In genomic region chr6:111624391-111625098, GRCh38 we compare ENCODE assay signal across 27 cellular contexts. TPM values are rescaled to one million over a fixed set of nuclear protein-coding genes. Genes with fewer than 3 reads are reported as not detected.
DNase-seq lines count a peak whose midpoint lies in the region; ATAC-seq and TF ChIP-seq lines count a peak whose summit lies in the region.
"Had no signal": no experiment of that assay in that cellular context is flagged by ENCODE, and none has a peak within 500 bp of the region (broad histone marks: within the 10 kb centered on the region; RNA-seq: fewer than 3 reads in every experiment).

No MANE protein-coding gene starts in this region.

- intact Hi-C loops in upper lobe of right lung (cut with DNase I) = no loop called here

- no peaks in the 10 kb centered on the region; the same call in 1 of the 2 replicates for H3K9me3 ChIP-seq in Karpas-422 (ENCODE audit: low read length)
- H3K9me3 ChIP-seq in stomach smooth muscle (ENCODE audit: control insufficient read depth in 2 of 2, low read length in 2 of 2) = no peaks in the 10 kb centered on the region
- H3K9me3 ChIP-seq in upper lobe of right lung = no peaks in the 10 kb centered on the region
- H3K9me3 ChIP-seq: ovary, testis had no signal

- no peaks in the 10 kb centered on the region for H3K9me2 ChIP-seq in Karpas-422 (replicated peaks; ENCODE audit: insufficient read depth, low read length)

- H3K4me2 ChIP-seq in Karpas-422 (ENCODE audit: low read depth, low read length, poor library complexity, severe bottlenecking) = no peak overlapping the region

- no peak overlapping the region for H2AFZ ChIP-seq in Karpas-422 (ENCODE audit: low read length)

- H3K27me3 ChIP-seq in Karpas-422 (ENCODE audit: low read length) (no peaks in the 10 kb centered on the region), stomach smooth muscle (ENCODE audit: control insufficient read depth in 1 of 2, insufficient read depth in 2 of 2, low read length in 2 of 2) (no peaks in the 10 kb centered on the region), upper lobe of right lung (no peaks in the 10 kb centered on the region)
- H3K27me3 ChIP-seq: ovary, testis had no signal

- DNase-seq in Karpas-422 (peak; percentile 5), OCI-M1 (lab: John Stamatoyannopoulos, UW) (peak; percentile 25), fibroblast of the aortic adventitia (ENCODE audit: low read depth) (peak; percentile 31), upper lobe of right lung (no peak), KG1 (lab: John Stamatoyannopoulos, UW) (no peak), NCI-H146 (lab: John Stamatoyannopoulos, UW) (no peak)
- DNase-seq: activated CD4-positive, alpha-beta memory T cell treated with anti-CD3 and anti-CD28 coated beads for 36 hours; activated effector memory CD4-positive, alpha-beta T cell treated with Interleukin-2 at 50 U/mL for 16 hours; activated naive CD8-positive, alpha-beta T cell treated with anti-CD3 and anti-CD28 coated beads for 36 hours; CD8-positive, alpha-beta memory T cell; cerebellar nuclear complex; DMS53; foreskin melanocyte; GF-D8; KBM-7; mesendoderm; natural killer cell; NCI-H226; NCI-H774; stimulated activated CD4-positive, alpha-beta T cell treated with anti-CD3 and anti-CD28 coated beads, Interleukin-4, amount 100 ng/mL, for 24 hours; stimulated activated naive CD4-positive, alpha-beta T cell; SW 1271; T1000; testis had no signal

- H3K27ac ChIP-seq in Karpas-422 (ENCODE audit: low read length) (no peak overlapping the region), stomach smooth muscle (ENCODE audit: low read length) (peak overlapping the region; percentile 79), upper lobe of right lung (no peak overlapping the region)
- H3K27ac ChIP-seq: ovary, testis had no signal

- TF ChIP-seq CTCF in fibroblast of the aortic adventitia (IDR thresholded peaks at IDR 0.05; ENCODE audit: insufficient read depth, low read length) = no peak
- TF ChIP-seq CTCF in upper lobe of right lung (IDR thresholded peaks at IDR 0.05) = no peak

- H4K20me1 ChIP-seq in Karpas-422 (ENCODE audit: insufficient read depth, low read depth, low read length) = no peaks in the 10 kb centered on the region

- no peak overlapping the region for H3K4me3 ChIP-seq in Karpas-422 (ENCODE audit: low read length)
- H3K4me3 ChIP-seq in fibroblast of the aortic adventitia (ENCODE audit: low read depth, low read length) = no peak overlapping the region
- H3K4me3 ChIP-seq in stomach smooth muscle (ENCODE audit: low read length in 2 of 2) = no peak overlapping the region
- no peak overlapping the region for H3K4me3 ChIP-seq in upper lobe of right lung
- H3K4me3 ChIP-seq: ovary, testis had no signal

- no peak overlapping the region for H3K9ac ChIP-seq in Karpas-422 (ENCODE audit: low read length)
- H3K9ac ChIP-seq in stomach smooth muscle (ENCODE audit: low read length in 2 of 2) = no peak overlapping the region

- H3K79me2 ChIP-seq in Karpas-422 (ENCODE audit: low read length) = no peaks in the 10 kb centered on the region

- ATAC-seq in upper lobe of right lung = no peak
- ATAC-seq: HCT116, natural killer cell had no signal

- H3K36me3 ChIP-seq in Karpas-422 (ENCODE audit: insufficient read depth, low read length) (0 out of 2 replicates have a peak, but pooled peaks cover 3% of the 10 kb centered on the region), stomach smooth muscle (ENCODE audit: control insufficient read depth in 2 of 2, insufficient read depth in 2 of 2, low read length in 2 of 2) (no peaks in the 10 kb centered on the region), upper lobe of right lung (no peaks in the 10 kb centered on the region)
- H3K36me3 ChIP-seq: ovary had no signal

- H3K4me1 ChIP-seq in Karpas-422 (ENCODE audit: low read length) = no peaks in the 10 kb centered on the region
- peaks cover 25% of the 10 kb centered on the region for H3K4me1 ChIP-seq in stomach smooth muscle (ENCODE audit: control insufficient read depth, insufficient read depth, low read length)
- peaks cover 16% of the 10 kb centered on the region for H3K4me1 ChIP-seq in upper lobe of right lung
- H3K4me1 ChIP-seq: testis had no signal

RNA-seq across cellular contexts. Expression of gene TRAF3IP2, which starts 18.9 kb away (rescaled TPM):
- total RNA-seq in Karpas-422 (2014; rRNA removed; shearing (Covaris generic); ENCODE audit: low replicate concordance) = 51.2 and 55.5 TPM in 2 replicates
- total RNA-seq in fibroblast of the aortic adventitia (ENCODE audit: low replicate concordance) (29.8 and 35.3 TPM in 2 replicates), upper lobe of right lung (32.1 TPM)

Comparison
In these comparisons a context has a peak if more than half of its experiments do, and no peak if none do; other contexts are left out.
1. DNase-seq: peak in Karpas-422 (single experiment), OCI-M1 (single experiment) and fibroblast of the aortic adventitia (single experiment); none in upper lobe of right lung (single experiment), KG1 (single experiment) and NCI-H146 (single experiment).